9 cellular contexts compared by ENCODE assay signal in genomic region chr10:50992972-50993766, GRCh38.
DNase-seq lines count a peak whose midpoint lies in the region; ATAC-seq and TF ChIP-seq lines count a peak whose summit lies in the region.
"Had no signal": no experiment of that assay in that cellular context is flagged by ENCODE, and none has a peak within 500 bp of the region (broad histone marks: within the 10 kb centered on the region; RNA-seq: fewer than 3 reads in every experiment).

No MANE protein-coding gene starts in this region.

- H3K4me1 Mint-ChIP-seq in GM23338 = peaks cover 12% of the 10 kb centered on the region
- no peaks in the 10 kb centered on the region for H3K4me1 Mint-ChIP-seq in central memory CD8-positive, alpha-beta T cell

- peak overlapping the region; percentile 89 for H3K4me3 Mint-ChIP-seq in GM23338
- H3K4me3 Mint-ChIP-seq in central memory CD8-positive, alpha-beta T cell = peak overlapping the region; percentile 1

- ATAC-seq in GM23338 = peak; percentile 18
- ATAC-seq in central memory CD8-positive, alpha-beta T cell (replicated peaks; ENCODE audit: extremely low read depth, poor library complexity, severe bottlenecking) = no peak

- H3K27me3 ChIP-seq in GM23338 (ENCODE audit: insufficient read depth) = peaks cover 60% of the 10 kb centered on the region
- peaks cover 7% of the 10 kb centered on the region for H3K27me3 ChIP-seq in layer of hippocampus (ENCODE audit: control insufficient read depth, insufficient read depth, low read length)
- peaks cover 9% of the 10 kb centered on the region for H3K27me3 ChIP-seq in smooth muscle cell (ENCODE audit: low read depth)

- H3F3A ChIP-seq in GM23338 (replicated peaks; ENCODE audit: low read depth) (no peaks in the 10 kb centered on the region), smooth muscle cell (ENCODE audit: low read depth) (no peaks in the 10 kb centered on the region)

- H3K27ac ChIP-seq in GM23338 (ENCODE audit: low read depth) (no peak overlapping the region), layer of hippocampus (ENCODE audit: low read depth, low read length) (peak overlapping the region; percentile 13), smooth muscle cell (ENCODE audit: low read depth) (peak overlapping the region; percentile 82)

- H3K4me2 ChIP-seq in GM23338 (peak overlapping the region; percentile 81), smooth muscle cell (peak overlapping the region; percentile 95)

- H3K9me3 Mint-ChIP-seq in GM23338 = no peaks in the 10 kb centered on the region
- no peaks in the 10 kb centered on the region for H3K9me3 Mint-ChIP-seq in central memory CD8-positive, alpha-beta T cell

- DNase-seq in GM23338 (ENCODE audit: low spot score) (no peak), smooth muscle cell (lab: John Stamatoyannopoulos, UW; ENCODE audit: unreplicated experiment) (no peak), G401 (ENCODE audit: low spot score) (no peak), HK-2 (ENCODE audit: unreplicated experiment) (no peak), GM10266 (ENCODE audit: extremely low spot score) (no peak)
- no peak for DNase-seq in central memory CD8-positive, alpha-beta T cell (ENCODE audit: low spot score in 2 of 2)
- DNase-seq in activated CD4-positive, alpha-beta T cell treated with anti-CD3 and anti-CD28 coated beads, Interleukin-2, amount 50 U/mL, for 48 hours = no peak
- DNase-seq: hippocampal formation had no signal

- in situ Hi-C loops in G401 (cut with HindIII; ENCODE audit: low sequenced_read_pairs) = no loop called here

- H3K9ac ChIP-seq in smooth muscle cell (ENCODE audit: low read depth) = peak overlapping the region; percentile 73

- H3K4me3 ChIP-seq in GM23338 (peak overlapping the region; percentile 63), smooth muscle cell (peak overlapping the region; percentile 88)

- H2AFZ ChIP-seq in GM23338 (peak overlapping the region; percentile 90; the same call in 1 of the 2 replicates), smooth muscle cell (ENCODE audit: low read depth) (peak overlapping the region; percentile 40)

- H3K9me3 ChIP-seq in smooth muscle cell (replicated peaks; ENCODE audit: low read depth) = no peaks in the 10 kb centered on the region

- no peak for TF ChIP-seq CTCF in GM23338 (conservative IDR thresholded peaks at IDR 0.05; ENCODE audit: low read depth in 2 of 2)
- TF ChIP-seq CTCF in smooth muscle cell (IDR thresholded peaks at IDR 0.05; ENCODE audit: borderline replicate concordance, insufficient read depth, poor library complexity, severe bottlenecking) = no peak
- no peak for TF ChIP-seq CTCF in GM10266 (IDR thresholded peaks at IDR 0.05; ENCODE audit: control insufficient read depth, insufficient read depth, low read depth, missing control alignments)

- no peaks in the 10 kb centered on the region for H3K36me3 ChIP-seq in GM23338 (ENCODE audit: insufficient read depth)
- no peaks in the 10 kb centered on the region for H3K36me3 ChIP-seq in smooth muscle cell (ENCODE audit: low read depth)

- H3K79me2 ChIP-seq in GM23338 (replicated peaks; ENCODE audit: insufficient read depth) = no peaks in the 10 kb centered on the region
- H3K79me2 ChIP-seq in smooth muscle cell (ENCODE audit: low read depth) = peaks cover 11% of the 10 kb centered on the region

- H4K20me1 ChIP-seq in GM23338 (replicated peaks; ENCODE audit: insufficient read depth) (no peaks in the 10 kb centered on the region), smooth muscle cell (ENCODE audit: low read depth) (no peaks in the 10 kb centered on the region)

- WGBS in smooth muscle cell (ENCODE audit: low lambda C conversion rate) = 31% methylated on average over 16 of the region's 16 CpGs

- H3K9me2 ChIP-seq in GM23338 (ENCODE audit: insufficient read depth) = no peaks in the 10 kb centered on the region

- H3K4me1 ChIP-seq in GM23338 (ENCODE audit: insufficient read depth) (peaks cover 18% of the 10 kb centered on the region), smooth muscle cell (ENCODE audit: low read depth) (peaks cover 23% of the 10 kb centered on the region)

- H3K27me3 Mint-ChIP-seq in GM23338 (ENCODE audit: insufficient read depth, low read depth, poor library complexity) = peaks cover 35% of the 10 kb centered on the region
- peaks cover 80% of the 10 kb centered on the region for H3K27me3 Mint-ChIP-seq in central memory CD8-positive, alpha-beta T cell

- H3K27ac Mint-ChIP-seq in GM23338 = no peak overlapping the region
- no peak overlapping the region for H3K27ac Mint-ChIP-seq in central memory CD8-positive, alpha-beta T cell (ENCODE audit: low read depth)

- no peaks in the 10 kb centered on the region for H3K36me3 Mint-ChIP-seq in GM23338 (ENCODE audit: low read depth)
- peaks cover 2% of the 10 kb centered on the region for H3K36me3 Mint-ChIP-seq in central memory CD8-positive, alpha-beta T cell (ENCODE audit: insufficient read depth)

TF ChIP-seq in GM23338, 12 proteins besides CTCF, POLR2A, EP300 and RAD21:
- no peak for TF ChIP-seq JUNB (IDR thresholded peaks at IDR 0.05; ENCODE audit: unreplicated experiment)
- no peak for TF ChIP-seq NANOG (IDR thresholded peaks at IDR 0.05; ENCODE audit: borderline replicate concordance)
- TF ChIP-seq EZH2phosphoT487 (IDR thresholded peaks at IDR 0.05; ENCODE audit: unreplicated experiment) = no peak
